Comparison of ENCODE assay signal across 17 cellular contexts in genomic region chr2:230069418-230069817, GRCh38. TPM values are rescaled to one million over a fixed set of nuclear protein-coding genes. Genes with fewer than 3 reads are reported as not detected.
DNase-seq lines count a peak whose midpoint lies in the region; ATAC-seq and TF ChIP-seq lines count a peak whose summit lies in the region.
"Had no signal": no experiment of that assay in that cellular context is flagged by ENCODE, and none has a peak within 500 bp of the region (broad histone marks: within the 10 kb centered on the region; RNA-seq: fewer than 3 reads in every experiment).

No MANE protein-coding gene starts in this region.

- peaks cover 0 to 20% (median 6%) of the 10 kb centered on the region in 7 donors for H3K27me3 ChIP-seq in spleen (replicated peaks in 1 of 7)
- H3K27me3 ChIP-seq: upper lobe of right lung had no signal

- no peak for DNase-seq in activated T-cell treated with anti-CD3 and anti-CD28 coated beads, Interleukin-2, amount 50 U/mL, for 4 hours
- DNase-seq in activated T-cell treated with anti-CD3 and anti-CD28 coated beads for 4 hours (no peak), T-cell (no peak), glutamatergic neuron (no peak), spleen (no peak), left colon (no peak)
- no peak for DNase-seq in stimulated activated CD4-positive, alpha-beta T cell treated with anti-CD3 and anti-CD28 coated beads, Interleukin-4, amount 100 ng/mL, for 1 hour
- DNase-seq: activated CD4-positive, alpha-beta T cell treated with anti-CD3 and anti-CD28 coated beads, Interleukin-2, amount 50 U/mL, for 4 hours; cortex of kidney; foreskin melanocyte; left cardiac atrium; NCI-H146; NCI-H226; upper lobe of right lung had no signal

- H3K4me3 ChIP-seq in spleen, result peak overlapping the region in 1 of 8 donors; percentile 68

- no peaks in the 10 kb centered on the region for H3K9me3 ChIP-seq in spleen
- H3K9me3 ChIP-seq: prostate gland, upper lobe of right lung had no signal

- POLR2A ChIA-PET in T-cell (lab: Charles Lee), result interaction anchor here in 1 of 2 donors (0.7 kb wide), 1 partner anchor 28 kb away, joined by 4 read pairs; no protein-coding TSS in a partner anchor

- TF ChIP-seq CTCF in glutamatergic neuron (IDR thresholded peaks at IDR 0.05; ENCODE audit: partially characterized antibody, unreplicated experiment), result no peak
- no peak for TF ChIP-seq CTCF in spleen (IDR thresholded peaks at IDR 0.05 in 8 of 11, conservative IDR thresholded peaks at IDR 0.05 in 3 of 11)

- H3K27ac Mint-ChIP-seq in T-cell, result no peak overlapping the region
- no peak overlapping the region for H3K27ac Mint-ChIP-seq in glutamatergic neuron (ENCODE audit: unreplicated experiment)

- no peaks in the 10 kb centered on the region for H3K36me3 ChIP-seq in spleen
- H3K36me3 ChIP-seq: prostate gland, upper lobe of right lung had no signal

- TF ChIP-seq POLR2A in spleen (IDR thresholded peaks at IDR 0.05), result no peak

- H3K9me3 Mint-ChIP-seq in activated T-cell treated with anti-CD3 and anti-CD28 coated beads, Interleukin-2, amount 50 U/mL, for 4 hours, result peaks cover 6% of the 10 kb centered on the region
- H3K9me3 Mint-ChIP-seq in T-cell (no peaks in the 10 kb centered on the region), glutamatergic neuron (ENCODE audit: unreplicated experiment) (peaks cover 4% of the 10 kb centered on the region)

- intact Hi-C loops in spleen (cut with DNase I; ENCODE audit: low total_unique reads), result loop anchor here (2.0 kb wide), 1 partner anchor 91 kb away; no protein-coding TSS in a partner anchor
- intact Hi-C loops in left colon (cut with DNase I, micrococcal nuclease), result no loop called here

- peak overlapping the region in 6 of 8 donors; percentile 79 to 89 (median 83) for H3K27ac ChIP-seq in spleen

- H3K4me3 Mint-ChIP-seq in activated T-cell treated with anti-CD3 and anti-CD28 coated beads, Interleukin-2, amount 50 U/mL, for 4 hours, result peak overlapping the region; percentile 83
- H3K4me3 Mint-ChIP-seq in T-cell (peak overlapping the region; percentile 82 to 87 (median 87)), glutamatergic neuron (ENCODE audit: unreplicated experiment) (peak overlapping the region; percentile 93)

- WGBS in spleen, 5 donors, result 81 to 93% (median 84%) methylated on average over 6 of the region's 6 CpGs

- peaks cover 18% of the 10 kb centered on the region for H3K4me1 Mint-ChIP-seq in activated T-cell treated with anti-CD3 and anti-CD28 coated beads, Interleukin-2, amount 50 U/mL, for 4 hours (ENCODE audit: low read depth)
- H3K4me1 Mint-ChIP-seq in T-cell (peaks cover 9 to 19% (median 11%) of the 10 kb centered on the region in 3 donors), glutamatergic neuron (ENCODE audit: low read depth, unreplicated experiment) (peaks cover 4% of the 10 kb centered on the region)

- peaks cover 12% of the 10 kb centered on the region for H3K27me3 Mint-ChIP-seq in activated T-cell treated with anti-CD3 and anti-CD28 coated beads, Interleukin-2, amount 50 U/mL, for 4 hours (ENCODE audit: low read depth)
- H3K27me3 Mint-ChIP-seq in T-cell (peaks cover 4 to 12% of the 10 kb centered on the region in 2 donors), glutamatergic neuron (ENCODE audit: unreplicated experiment) (peaks cover 16% of the 10 kb centered on the region)

- no peaks in the 10 kb centered on the region for H3K36me3 Mint-ChIP-seq in activated T-cell treated with anti-CD3 and anti-CD28 coated beads, Interleukin-2, amount 50 U/mL, for 4 hours (ENCODE audit: insufficient read depth)
- no peaks in the 10 kb centered on the region for H3K36me3 Mint-ChIP-seq in T-cell
- H3K36me3 Mint-ChIP-seq in glutamatergic neuron (ENCODE audit: unreplicated experiment), result no peaks in the 10 kb centered on the region

- H3K4me1 ChIP-seq in spleen, result peaks cover 3 to 48% (median 25%) of the 10 kb centered on the region in 6 donors
- H3K4me1 ChIP-seq: prostate gland had no signal

- CTCF ChIA-PET in T-cell (lab: Charles Lee), result interaction anchor here in 1 of 2 donors (0.9 kb wide), 1 partner anchor 9 kb away, joined by 3 read pairs; no protein-coding TSS in a partner anchor

- ATAC-seq in activated T-cell treated with anti-CD3 and anti-CD28 coated beads, Interleukin-2, amount 50 U/mL, for 4 hours, result no peak
- no peak for ATAC-seq in T-cell (replicated peaks in 1 of 4)
- ATAC-seq in HG03139 (IDR thresholded peaks at IDR 0.05; ENCODE audit: unreplicated experiment), result no peak
- no peak for ATAC-seq in left colon

RNA-seq across cellular contexts. Expression of gene SLC16A14, which starts 0.7 kb away (rescaled TPM):
- under 1 TPM; 0.43 to 0.74 (median 0.43) TPM for total RNA-seq in activated T-cell treated with anti-CD3 and anti-CD28 coated beads, Interleukin-2, amount 50 U/mL, for 4 hours
- under 1 TPM; 0.12 to 0.60 (median 0.41) TPM for total RNA-seq in T-cell
- total RNA-seq in glutamatergic neuron (ENCODE audit: unreplicated experiment), result 4.4 TPM
- total RNA-seq in spleen, result 10 to 100 TPM in 5 of 7 donors, 1 to 10 TPM in 2; 8.0 to 18.5 (median 15.2) TPM
- 1 to 10 TPM; 1.8 to 3.0 (median 2.2) TPM for polyA plus RNA-seq in spleen
- 10 to 100 TPM in 1 of 2 donors, 1 to 10 TPM in 1; 2.5 to 20.4 TPM for total RNA-seq in left colon
- total RNA-seq: RPMI7951 had no signal
